ENCODE assay signal across 9 cellular contexts in the genomic region with DNA sequence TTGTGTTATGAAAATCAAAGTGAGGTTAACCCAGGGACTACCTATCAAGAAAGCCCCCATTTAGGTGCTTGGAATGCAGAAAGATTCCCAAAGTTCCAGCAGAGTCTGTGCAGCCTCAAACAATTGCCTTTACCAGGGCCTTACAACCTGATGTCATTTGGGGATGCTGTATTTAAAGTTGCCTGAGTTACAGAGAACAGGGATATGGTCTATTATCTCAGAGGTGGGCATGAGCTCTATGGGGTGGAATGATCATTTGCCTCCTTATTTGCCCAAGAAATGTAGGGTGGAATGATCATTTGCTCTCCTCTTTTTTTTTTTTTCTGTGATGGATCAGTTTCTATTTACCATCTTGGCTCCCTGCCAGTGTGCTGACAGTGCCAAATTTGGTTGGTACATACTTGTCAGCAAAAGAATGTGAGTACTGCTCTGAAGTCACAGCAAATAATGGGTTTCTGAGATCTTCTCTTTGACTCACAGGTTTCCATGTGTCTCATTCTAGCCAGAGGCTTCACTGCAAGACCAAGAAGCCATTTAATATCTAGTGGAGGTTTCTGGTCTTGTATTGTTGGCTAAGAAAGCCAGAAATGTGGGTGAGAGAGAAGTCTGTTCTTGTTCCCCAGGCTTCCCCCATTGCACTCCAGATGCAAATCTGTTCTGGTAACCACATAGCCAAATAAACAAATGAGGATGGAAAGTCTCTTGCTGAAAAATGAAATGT. TPM values are rescaled to one million over a fixed set of nuclear protein-coding genes. Genes with fewer than 3 reads are reported as not detected.
DNase-seq lines count a peak whose midpoint lies in the region; ATAC-seq, FAIRE-seq and TF ChIP-seq lines count a peak whose summit lies in the region.
"Had no signal": no experiment of that assay in that cellular context is flagged by ENCODE, and none has a peak within 500 bp of the region (broad histone marks: within the 10 kb centered on the region; RNA-seq: fewer than 3 reads in every experiment).

No MANE protein-coding gene starts in this region.

- peak; percentile 68 for ATAC-seq in GM21619 (IDR thresholded peaks at IDR 0.05; ENCODE audit: unreplicated experiment)

- H3K4me3 ChIP-seq in SK-N-SH (ENCODE audit: low read depth in 2 of 2, low read length in 1 of 2), result no peak overlapping the region
- H3K4me3 ChIP-seq in left ventricle myocardium inferior, result no peak overlapping the region

- peak; percentile 67 to 81 for DNase-seq in NCI-H2081 (lab: John Stamatoyannopoulos, UW)
- DNase-seq in NCI-H2081 treated with DMSO at 0.1 percent for 48 hours (lab: John Stamatoyannopoulos, UW), result no peak
- DNase-seq in LHCN-M2 (ENCODE audit: low read depth), result peak; percentile 92
- no peak for DNase-seq in SK-N-SH
- peak; percentile 44 for DNase-seq in left ventricle myocardium inferior
- peak; percentile 83 for DNase-seq in urothelium cell line (ENCODE audit: low spot score)
- DNase-seq in GDM1 (lab: John Stamatoyannopoulos, UW), result no peak

- POLR2A ChIA-PET in SK-N-SH (lab: Yijun Ruan, JAX), result no interaction called here

- CTCF ChIA-PET in SK-N-SH (lab: Yijun Ruan, JAX), result interaction anchor here (1.0 to 1.8 kb wide), 3 partner anchors 13 to 310 kb away, joined by 3 to 4 read pairs (median 4); no protein-coding TSS in a partner anchor

- peaks cover 8% of the 10 kb centered on the region for H3F3A ChIP-seq in SK-N-SH (replicated peaks; ENCODE audit: insufficient read depth)

- no peaks in the 10 kb centered on the region for H4K20me1 ChIP-seq in SK-N-SH (ENCODE audit: insufficient read depth)

- H3K27ac ChIP-seq in SK-N-SH (ENCODE audit: low read depth in 2 of 2, low read length in 1 of 2), result no peak overlapping the region; a peak in 1 of 4 replicates
- H3K27ac ChIP-seq in left ventricle myocardium inferior (replicated peaks), result peak overlapping the region; percentile 16
- H3K27ac ChIP-seq: neutrophil had no signal

- peak in 1 of 2 experiments; percentile 36; a peak in 1 of 4 replicates for TF ChIP-seq EP300 in SK-N-SH (IDR thresholded peaks at IDR 0.05; ENCODE audit: borderline replicate concordance in 1 of 2, low read depth in 1 of 2, low read length in 1 of 2)

- TF ChIP-seq CTCF in SK-N-SH (IDR thresholded peaks at IDR 0.05), result no peak
- TF ChIP-seq CTCF in left ventricle myocardium inferior (IDR thresholded peaks at IDR 0.05; ENCODE audit: borderline replicate concordance), result no peak

- peak; percentile 68 for FAIRE-seq in urothelium cell line (lab: Jason Lieb, UNC)

- no peaks in the 10 kb centered on the region for H3K79me2 ChIP-seq in SK-N-SH (ENCODE audit: insufficient read depth)

- H2AFZ ChIP-seq in SK-N-SH (ENCODE audit: low read depth), result no peak overlapping the region

- intact Hi-C loops in left ventricle myocardium inferior (cut with micrococcal nuclease), result no loop called here

- no peak overlapping the region for H3K9ac ChIP-seq in SK-N-SH

- TF ChIP-seq RAD21 in SK-N-SH (IDR thresholded peaks at IDR 0.05; ENCODE audit: low read length), result no peak

- H3K4me1 ChIP-seq in SK-N-SH (ENCODE audit: control insufficient read depth in 1 of 2, insufficient read depth in 2 of 2, low read depth in 1 of 2, low read length in 1 of 2), result peaks cover 0 to 5% of the 10 kb centered on the region in 2 experiments; a peak in 2 of 4 replicates
- peaks cover 30% of the 10 kb centered on the region for H3K4me1 ChIP-seq in left ventricle myocardium inferior

- H3K9me3 ChIP-seq in SK-N-SH (no peaks in the 10 kb centered on the region; the same call in 1 of the 2 replicates), left ventricle myocardium inferior (replicated peaks) (no peaks in the 10 kb centered on the region)
- H3K9me3 ChIP-seq: neutrophil had no signal

- H3K36me3 ChIP-seq in SK-N-SH (replicated peaks in 1 of 2; ENCODE audit: control insufficient read depth in 1 of 2, insufficient read depth in 2 of 2, low read length in 1 of 2), result no peaks in the 10 kb centered on the region
- no peaks in the 10 kb centered on the region for H3K36me3 ChIP-seq in left ventricle myocardium inferior
- H3K36me3 ChIP-seq: neutrophil had no signal

- no peak overlapping the region for H3K4me2 ChIP-seq in SK-N-SH

- no peaks in the 10 kb centered on the region for H3K9me2 ChIP-seq in SK-N-SH

- H3K27me3 ChIP-seq in SK-N-SH (ENCODE audit: insufficient read depth) (no peaks in the 10 kb centered on the region), left ventricle myocardium inferior (ENCODE audit: low read depth) (no peaks in the 10 kb centered on the region)

TF ChIP-seq in SK-N-SH, 30 proteins besides CTCF, POLR2A, EP300 and RAD21:
- TF ChIP-seq, protein P1, sequence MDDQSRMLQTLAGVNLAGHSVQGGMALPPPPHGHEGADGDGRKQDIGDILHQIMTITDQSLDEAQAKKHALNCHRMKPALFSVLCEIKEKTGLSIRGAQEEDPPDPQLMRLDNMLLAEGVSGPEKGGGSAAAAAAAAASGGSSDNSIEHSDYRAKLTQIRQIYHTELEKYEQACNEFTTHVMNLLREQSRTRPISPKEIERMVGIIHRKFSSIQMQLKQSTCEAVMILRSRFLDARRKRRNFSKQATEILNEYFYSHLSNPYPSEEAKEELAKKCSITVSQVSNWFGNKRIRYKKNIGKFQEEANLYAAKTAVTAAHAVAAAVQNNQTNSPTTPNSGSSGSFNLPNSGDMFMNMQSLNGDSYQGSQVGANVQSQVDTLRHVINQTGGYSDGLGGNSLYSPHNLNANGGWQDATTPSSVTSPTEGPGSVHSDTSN (IDR thresholded peaks at IDR 0.05), result peak; percentile 75
- peak; percentile 60 for TF ChIP-seq TCF12 (IDR thresholded peaks at IDR 0.05)
- TF ChIP-seq FOSL2 (IDR thresholded peaks at IDR 0.05; ENCODE audit: borderline replicate concordance, low read depth), result 0 out of 2 replicates have a peak, but pooled peaks have one; percentile 10
- no peak for TF ChIP-seq NRF1 (IDR thresholded peaks at IDR 0.05; ENCODE audit: low read depth, low read length)
- TF ChIP-seq, protein P2, sequence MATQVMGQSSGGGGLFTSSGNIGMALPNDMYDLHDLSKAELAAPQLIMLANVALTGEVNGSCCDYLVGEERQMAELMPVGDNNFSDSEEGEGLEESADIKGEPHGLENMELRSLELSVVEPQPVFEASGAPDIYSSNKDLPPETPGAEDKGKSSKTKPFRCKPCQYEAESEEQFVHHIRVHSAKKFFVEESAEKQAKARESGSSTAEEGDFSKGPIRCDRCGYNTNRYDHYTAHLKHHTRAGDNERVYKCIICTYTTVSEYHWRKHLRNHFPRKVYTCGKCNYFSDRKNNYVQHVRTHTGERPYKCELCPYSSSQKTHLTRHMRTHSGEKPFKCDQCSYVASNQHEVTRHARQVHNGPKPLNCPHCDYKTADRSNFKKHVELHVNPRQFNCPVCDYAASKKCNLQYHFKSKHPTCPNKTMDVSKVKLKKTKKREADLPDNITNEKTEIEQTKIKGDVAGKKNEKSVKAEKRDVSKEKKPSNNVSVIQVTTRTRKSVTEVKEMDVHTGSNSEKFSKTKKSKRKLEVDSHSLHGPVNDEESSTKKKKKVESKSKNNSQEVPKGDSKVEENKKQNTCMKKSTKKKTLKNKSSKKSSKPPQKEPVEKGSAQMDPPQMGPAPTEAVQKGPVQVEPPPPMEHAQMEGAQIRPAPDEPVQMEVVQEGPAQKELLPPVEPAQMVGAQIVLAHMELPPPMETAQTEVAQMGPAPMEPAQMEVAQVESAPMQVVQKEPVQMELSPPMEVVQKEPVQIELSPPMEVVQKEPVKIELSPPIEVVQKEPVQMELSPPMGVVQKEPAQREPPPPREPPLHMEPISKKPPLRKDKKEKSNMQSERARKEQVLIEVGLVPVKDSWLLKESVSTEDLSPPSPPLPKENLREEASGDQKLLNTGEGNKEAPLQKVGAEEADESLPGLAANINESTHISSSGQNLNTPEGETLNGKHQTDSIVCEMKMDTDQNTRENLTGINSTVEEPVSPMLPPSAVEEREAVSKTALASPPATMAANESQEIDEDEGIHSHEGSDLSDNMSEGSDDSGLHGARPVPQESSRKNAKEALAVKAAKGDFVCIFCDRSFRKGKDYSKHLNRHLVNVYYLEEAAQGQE (IDR thresholded peaks at IDR 0.05; ENCODE audit: low read depth, low read length), result no peak
- no peak for TF ChIP-seq POLR2AphosphoS5 (IDR thresholded peaks at IDR 0.05; ENCODE audit: low read depth, low read length)
- TF ChIP-seq NFIC (IDR thresholded peaks at IDR 0.05; ENCODE audit: borderline replicate concordance), result peak; percentile 95

RNA-seq across cellular contexts. Expression of gene ZNRF2, which starts 45.5 kb away (rescaled TPM):
- 12.2 and 12.7 TPM in 2 replicates for total RNA-seq in LHCN-M2 (2014; rRNA removed)
- 2.0 TPM for polyA plus RNA-seq in LHCN-M2 (2012)
- polyA plus RNA-seq in SK-N-SH (2012; rRNA removed), result 3.8 and 4.0 TPM in 2 replicates
- 4.2 and 4.9 TPM in 2 replicates for polyA plus RNA-seq in SK-N-SH (2012; cell fraction: cytosol; rRNA removed)
- polyA plus RNA-seq in SK-N-SH (2012; cell fraction: nucleus; rRNA removed), result 2.8 and 3.6 TPM in 2 replicates
- 10.9 TPM for total RNA-seq in left ventricle myocardium inferior

Comparison
In these comparisons a context has a peak if more than half of its experiments do, and no peak if none do; other contexts are left out.
1. DNase-seq: peak in NCI-H2081 (2 of 2), LHCN-M2 (single experiment), left ventricle myocardium inferior (single experiment) and urothelium cell line (single experiment); none in NCI-H2081 treated with DMSO at 0.1 percent for 48 hours (single experiment), SK-N-SH (single experiment) and GDM1 (single experiment).